In genomic region chr2:56807861-56808260, GRCh38 we compare ENCODE assay signal across 5 cellular contexts.
"Had no signal": no experiment of that assay in that cellular context is flagged by ENCODE, and none has a peak within 500 bp of the region (broad histone marks: within the 10 kb centered on the region; RNA-seq: fewer than 3 reads in every experiment).

No MANE protein-coding gene starts in this region.

- H3K27ac ChIP-seq: HL-60, KMS-11 had no signal

- DNase-seq: Karpas-422, KBM-7, KG1 had no signal

- H3K4me2 ChIP-seq: KMS-11 had no signal

- H3K9ac ChIP-seq: KMS-11 had no signal
